In the genomic region with DNA sequence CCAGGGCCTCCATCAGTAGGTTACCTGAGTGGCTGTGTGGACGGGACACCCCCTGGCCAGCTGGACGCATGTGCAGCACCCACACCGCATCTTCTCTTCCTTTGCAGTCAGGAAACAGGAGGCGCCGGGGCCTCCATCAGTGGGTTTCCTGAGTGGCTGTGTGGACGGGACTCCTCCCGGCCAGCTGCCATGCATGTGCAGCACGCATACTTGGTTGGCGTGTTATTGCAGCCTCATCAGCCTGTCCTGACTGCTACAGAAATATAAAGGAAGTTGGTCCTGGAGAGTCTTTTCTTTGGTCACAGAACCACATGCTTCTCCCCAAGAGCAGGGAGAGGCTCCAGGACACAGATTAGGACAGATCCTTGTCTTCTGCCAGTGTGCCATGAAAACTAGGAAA, we compare ENCODE assay signal across 14 cellular contexts.
DNase-seq lines count a peak whose midpoint lies in the region; ATAC-seq and TF ChIP-seq lines count a peak whose summit lies in the region.
"Had no signal": no experiment of that assay in that cellular context is flagged by ENCODE, and none has a peak within 500 bp of the region (broad histone marks: within the 10 kb centered on the region; RNA-seq: fewer than 3 reads in every experiment).

No MANE protein-coding gene starts in this region.

- ATAC-seq in left cardiac atrium (no peak), left lobe of liver (no peak)
- ATAC-seq: HepG2 had no signal

- peaks cover 0 to 23% (median 0%) of the 10 kb centered on the region in 4 donors for H3K27me3 ChIP-seq in esophagus muscularis mucosa
- H3K27me3 ChIP-seq in vagina: no peaks in the 10 kb centered on the region

- H3K4me3 ChIP-seq in esophagus muscularis mucosa (no peak overlapping the region), vagina (no peak overlapping the region)
- H3K4me3 ChIP-seq: HAP-1 had no signal

- H3K36me3 ChIP-seq in esophagus muscularis mucosa: no peaks in the 10 kb centered on the region
- no peaks in the 10 kb centered on the region for H3K36me3 ChIP-seq in vagina
- H3K36me3 ChIP-seq: HAP-1 had no signal

- H3K9me3 ChIP-seq in esophagus muscularis mucosa: no peaks in the 10 kb centered on the region
- H3K9me3 ChIP-seq in vagina: no peaks in the 10 kb centered on the region
- H3K9me3 ChIP-seq: Caco-2, HAP-1 had no signal

- intact Hi-C loops in cardiac septum (cut with DNase I) (no loop called here), left cardiac atrium (cut with DNase I) (no loop called here), esophagus muscularis mucosa (cut with DNase I) (no loop called here), vagina (cut with DNase I) (no loop called here)

- DNase-seq in cardiac septum (ENCODE audit: low spot score) (peak; percentile 33), left cardiac atrium (no peak), UCSD-AML1 (lab: John Stamatoyannopoulos, UW; ENCODE audit: unreplicated experiment) (peak; percentile 60), left lobe of liver (ENCODE audit: low spot score) (peak; percentile 8), esophagus muscularis mucosa (ENCODE audit: extremely low spot score) (no peak), NCI-H510A treated with DMSO at 0.1 percent for 48 hours (lab: John Stamatoyannopoulos, UW) (no peak), vagina (ENCODE audit: extremely low spot score in 2 of 2) (no peak)
- DNase-seq: ACHN; Caco-2; CD8-positive, alpha-beta memory T cell; DND-41; GDM1 had no signal

- no peak for TF ChIP-seq POLR2A in esophagus muscularis mucosa (IDR thresholded peaks at IDR 0.05; ENCODE audit: low read depth)
- no peak for TF ChIP-seq POLR2A in vagina (IDR thresholded peaks at IDR 0.05)

- 76% methylated on average over 5 of the region's 9 CpGs for WGBS in esophagus muscularis mucosa

- no peak for TF ChIP-seq EP300 in esophagus muscularis mucosa (IDR thresholded peaks at IDR 0.05)

- no peak overlapping the region for H3K27ac ChIP-seq in esophagus muscularis mucosa (replicated peaks in 1 of 4)
- H3K27ac ChIP-seq in vagina: no peak overlapping the region

- no peaks in the 10 kb centered on the region for H3K4me1 ChIP-seq in esophagus muscularis mucosa
- no peaks in the 10 kb centered on the region for H3K4me1 ChIP-seq in vagina
- H3K4me1 ChIP-seq: Caco-2, HAP-1 had no signal

- TF ChIP-seq CTCF in esophagus muscularis mucosa (IDR thresholded peaks at IDR 0.05) (no peak), vagina (IDR thresholded peaks at IDR 0.05) (no peak)

Comparison
In these comparisons a context has a peak if more than half of its experiments do, and no peak if none do; other contexts are left out.
1. DNase-seq: peak in cardiac septum (single experiment), UCSD-AML1 (single experiment) and left lobe of liver (single experiment); none in left cardiac atrium (single experiment), esophagus muscularis mucosa (single experiment), NCI-H510A treated with DMSO at 0.1 percent for 48 hours (single experiment) and vagina (0 of 2).